19 cellular contexts compared by ENCODE assay signal in the genomic region with DNA sequence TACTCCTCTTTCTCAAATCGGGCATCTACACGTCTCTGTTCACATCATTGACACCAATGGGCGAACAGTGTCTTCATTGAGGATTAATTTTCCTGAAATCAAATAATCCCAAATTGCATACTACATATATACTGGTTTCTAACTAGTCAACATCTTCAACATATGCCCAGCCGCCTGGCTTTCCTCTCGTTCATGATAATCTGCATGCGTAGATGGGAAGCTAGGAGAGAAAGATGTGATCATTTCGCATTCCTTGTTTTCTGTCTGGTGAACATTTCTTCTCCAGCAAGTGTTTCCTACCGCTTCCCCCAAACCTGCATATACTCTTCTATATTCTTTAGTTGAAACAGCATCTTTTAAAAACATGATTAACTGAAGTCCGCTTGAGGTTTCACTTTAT. TPM values are rescaled to one million over a fixed set of nuclear protein-coding genes. Genes with fewer than 3 reads are reported as not detected.
DNase-seq lines count a peak whose midpoint lies in the region; ATAC-seq and TF ChIP-seq lines count a peak whose summit lies in the region.
"Had no signal": no experiment of that assay in that cellular context is flagged by ENCODE, and none has a peak within 500 bp of the region (broad histone marks: within the 10 kb centered on the region; RNA-seq: fewer than 3 reads in every experiment).

No MANE protein-coding gene starts in this region.

- ATAC-seq in thoracic aorta (ENCODE audit: insufficient number of reproducible peaks, low FRiP score, low read depth) = no peak
- no peak for ATAC-seq in HG03442 (IDR thresholded peaks at IDR 0.05; ENCODE audit: unreplicated experiment)
- ATAC-seq: HCT116, K562 had no signal

- H3K27me3 ChIP-seq in BJ (ENCODE audit: control insufficient read depth, insufficient read depth, low read length) (no peaks in the 10 kb centered on the region), thoracic aorta (replicated peaks; ENCODE audit: insufficient read depth) (no peaks in the 10 kb centered on the region)
- H3K27me3 ChIP-seq: BLaER1 had no signal

- H3K9me3 Mint-ChIP-seq in HFFc6 = no peaks in the 10 kb centered on the region
- H3K9me3 Mint-ChIP-seq: CD8-positive, alpha-beta memory T cell had no signal

- DNase-seq in BJ (ENCODE audit: low read depth) (no peak), HFFc6 (no peak), foreskin fibroblast (peak in 1 of 2 donors; percentile 50), thoracic aorta (ENCODE audit: low spot score) (no peak), NCI-H187 treated with DMSO at 0.1 percent for 48 hours (lab: John Stamatoyannopoulos, UW) (no peak)
- no peak for DNase-seq in activated CD4-positive, alpha-beta T cell treated with anti-CD3 and anti-CD28 coated beads, Interleukin-2, amount 50 U/mL, for 48 hours
- DNase-seq: ACHN; CD8-positive, alpha-beta memory T cell; DMS79 treated with DMSO at 0.1 percent for 48 hours; GF-D8; NCI-H1930; NCI-H446 treated with DMSO at 0.1 percent for 48 hours; NCI-H82; PC-9 had no signal

- peaks cover 12% of the 10 kb centered on the region for H3K27me3 Mint-ChIP-seq in HFFc6 (ENCODE audit: insufficient read depth)

- H3K36me3 ChIP-seq in BJ (ENCODE audit: control insufficient read depth, insufficient read depth, low read length) (peaks cover 22% of the 10 kb centered on the region), thoracic aorta (no peaks in the 10 kb centered on the region)
- H3K36me3 ChIP-seq: BLaER1 had no signal

- peak overlapping the region; percentile 90 for H3K4me3 Mint-ChIP-seq in HFFc6
- H3K4me3 Mint-ChIP-seq: CD8-positive, alpha-beta memory T cell had no signal

- CTCF ChIA-PET in BJ (lab: Yijun Ruan, JAX) = interaction anchor here (0.6 to 1.2 kb wide), 4 partner anchors 10 to 487 kb away, joined by 3 to 5 read pairs (median 4); no protein-coding TSS in a partner anchor

- H3K4me1 ChIP-seq in thoracic aorta (ENCODE audit: control insufficient read depth in 1 of 2, low read depth in 2 of 2) = peaks cover 0 to 1% of the 10 kb centered on the region in 2 donors

- H3K4me3 ChIP-seq in BJ (ENCODE audit: low read depth, low read length) (peak overlapping the region; percentile 46), foreskin fibroblast (ENCODE audit: low read depth in 1 of 2, low read length in 2 of 2) (peak overlapping the region; percentile 83 to 98), thoracic aorta (peak overlapping the region; percentile 7)
- H3K4me3 ChIP-seq: BLaER1, K562, PC-9 had no signal

- peaks cover 91% of the 10 kb centered on the region for H3K4me1 Mint-ChIP-seq in HFFc6 (ENCODE audit: low read depth)
- H3K4me1 Mint-ChIP-seq: CD8-positive, alpha-beta memory T cell had no signal

- TF ChIP-seq CTCF in BJ (IDR thresholded peaks at IDR 0.05; ENCODE audit: insufficient read depth, low read depth, low read length) (no peak), HFFc6 (IDR thresholded peaks at IDR 0.05) (no peak), foreskin fibroblast (IDR thresholded peaks at IDR 0.05; ENCODE audit: low read depth, low read length) (no peak), thoracic aorta (IDR thresholded peaks at IDR 0.05) (no peak)

- POLR2A ChIA-PET in BJ (lab: Charles Lee) = no interaction called here

- H3K36me3 Mint-ChIP-seq in HFFc6 (ENCODE audit: low read depth) = peaks cover 87% of the 10 kb centered on the region
- H3K36me3 Mint-ChIP-seq: CD8-positive, alpha-beta memory T cell had no signal

- no peaks in the 10 kb centered on the region for H3K9me3 ChIP-seq in thoracic aorta

- H3K27ac ChIP-seq in thoracic aorta = no peak overlapping the region
- H3K27ac ChIP-seq: BLaER1, PC-9 had no signal

- peak overlapping the region; percentile 98 for H3K27ac Mint-ChIP-seq in HFFc6
- H3K27ac Mint-ChIP-seq: CD8-positive, alpha-beta memory T cell had no signal

RNA-seq across cellular contexts. Expression of a gene that starts 7.4 kb away (rescaled TPM):
- polyA plus RNA-seq in BJ (2011; rRNA removed) = 110 and 127 TPM in 2 replicates
- polyA minus RNA-seq in BJ (2011; rRNA and poly(A)+ RNA removed) = 77.4 and 88.7 TPM in 2 replicates
- total RNA-seq in HFFc6 (2021; fragmentation: NEBNext Ultra II Directional; extraction: Animal tissue kit (Norgen Biotek cat#: 25700)) = 100 to 1,000 TPM; 127 to 146 (median 137) TPM
- total RNA-seq in thoracic aorta = 10 to 100 TPM; 41.4 to 62.1 TPM
- total RNA-seq: CD8-positive, alpha-beta memory T cell; K562; SK-MEL-5 had no signal
- polyA plus RNA-seq: CD8-positive, alpha-beta memory T cell; K562 had no signal

Comparison
In these comparisons a context has a peak if more than half of its experiments do, and no peak if none do; other contexts are left out.
1. H3K4me3 ChIP-seq: peak in every context shown above with its lines; median percentile 90 in foreskin fibroblast; 46 in BJ; 7 in thoracic aorta.